ENCODE assay signal across 8 cellular contexts in genomic region chrX:44873415-44874270, GRCh38. TPM values are rescaled to one million over a fixed set of nuclear protein-coding genes. Genes with fewer than 3 reads are reported as not detected.
DNase-seq lines count a peak whose midpoint lies in the region; ATAC-seq lines count a peak whose summit lies in the region.

No MANE protein-coding gene starts in this region.

- H3K9ac ChIP-seq in HUES64 (ENCODE audit: low read depth, low read length) (peak overlapping the region; percentile 89), rectal smooth muscle tissue (ENCODE audit: low read length) (peak overlapping the region; percentile 69)

- no peaks in the 10 kb centered on the region for H3K9me3 ChIP-seq in HUES64 (ENCODE audit: insufficient read depth, low read depth, low read length)
- H3K9me3 ChIP-seq in right cardiac atrium (ENCODE audit: control insufficient read depth, low read length) = no peaks in the 10 kb centered on the region

- WGBS in HUES64 = under 1% methylated on average over 91 of the region's 99 CpGs
- WGBS in right cardiac atrium = under 1% methylated on average over 91 of the region's 99 CpGs

- H3K27ac ChIP-seq in HUES64 (ENCODE audit: low read depth, low read length) (peak overlapping the region; percentile 95), right cardiac atrium (ENCODE audit: low read length) (peak overlapping the region; percentile 95), rectal smooth muscle tissue (ENCODE audit: low read depth, low read length) (peak overlapping the region; percentile 95)

- H3K36me3 ChIP-seq in HUES64 (ENCODE audit: insufficient read depth, low read length) (peaks cover 3% of the 10 kb centered on the region; the same call in 1 of the 2 replicates), rectal smooth muscle tissue (ENCODE audit: control insufficient read depth, insufficient read depth, low read length) (no peaks in the 10 kb centered on the region)

- H3K4me3 ChIP-seq in HUES64 (ENCODE audit: low read length) = peak overlapping the region; percentile 81
- peak overlapping the region; percentile 89 for H3K4me3 ChIP-seq in right cardiac atrium (ENCODE audit: low read length)
- peak overlapping the region; percentile 85 for H3K4me3 ChIP-seq in rectal smooth muscle tissue (ENCODE audit: low read length)

- ATAC-seq in right cardiac atrium = peak; percentile 20 to 53
- no peak for ATAC-seq in HG03095 (IDR thresholded peaks at IDR 0.05; ENCODE audit: unreplicated experiment)

- H3K4me1 ChIP-seq in HUES64 (ENCODE audit: insufficient read depth, low read length) (no peaks in the 10 kb centered on the region), right cardiac atrium (ENCODE audit: control insufficient read depth, insufficient read depth, low read length) (peaks cover 2% of the 10 kb centered on the region), rectal smooth muscle tissue (ENCODE audit: control insufficient read depth, insufficient read depth, low read length) (peaks cover 6% of the 10 kb centered on the region)

- intact Hi-C loops in right cardiac atrium (cut with DNase I) = loop anchor here in 3 of 4 donors (5.0 to 10.0 kb wide), 3 partner anchors 101 to 201 kb away; no protein-coding TSS in a partner anchor

- H3K27me3 ChIP-seq in HUES64 (ENCODE audit: insufficient read depth, low read length) (no peaks in the 10 kb centered on the region), right cardiac atrium (ENCODE audit: control insufficient read depth, insufficient read depth) (no peaks in the 10 kb centered on the region), rectal smooth muscle tissue (ENCODE audit: control insufficient read depth, insufficient read depth, low read length) (no peaks in the 10 kb centered on the region)

- DNase-seq in DMS53 (lab: John Stamatoyannopoulos, UW) = peak; percentile 70
- DNase-seq in DMS53 treated with DMSO at 0.1 percent for 48 hours (lab: John Stamatoyannopoulos, UW; ENCODE audit: unreplicated experiment) = no peak
- peak; percentile 47 for DNase-seq in T follicular helper cell (ENCODE audit: low read depth)
- peak in 51 of 56 donors; percentile 0 to 81 (median 29) for DNase-seq in amygdala (lab: John Stamatoyannopoulos, UW)
- DNase-seq in right cardiac atrium = peak; percentile 71 to 85 (median 85)

RNA-seq across cellular contexts. Expression of gene KDM6A, which starts 0.7 kb away (rescaled TPM):
- 29.9 TPM for polyA plus RNA-seq in HUES64 (2013, experiment 1 of 2)
- 28.0 TPM for polyA plus RNA-seq in HUES64 (2013, experiment 2 of 2)
- total RNA-seq in right cardiac atrium = 10 to 100 TPM; 12.9 to 20.0 (median 15.5) TPM
- 4.5 TPM for polyA plus RNA-seq in right cardiac atrium

RNA-seq across cellular contexts. Expression of gene DUSP21, which starts 29.8 kb away (rescaled TPM):
- not detected for polyA plus RNA-seq in HUES64 (2013, experiment 1 of 2)
- polyA plus RNA-seq in HUES64 (2013, experiment 2 of 2) = not detected
- total RNA-seq in right cardiac atrium = not detected
- polyA plus RNA-seq in right cardiac atrium = not detected
